In the genomic region with DNA sequence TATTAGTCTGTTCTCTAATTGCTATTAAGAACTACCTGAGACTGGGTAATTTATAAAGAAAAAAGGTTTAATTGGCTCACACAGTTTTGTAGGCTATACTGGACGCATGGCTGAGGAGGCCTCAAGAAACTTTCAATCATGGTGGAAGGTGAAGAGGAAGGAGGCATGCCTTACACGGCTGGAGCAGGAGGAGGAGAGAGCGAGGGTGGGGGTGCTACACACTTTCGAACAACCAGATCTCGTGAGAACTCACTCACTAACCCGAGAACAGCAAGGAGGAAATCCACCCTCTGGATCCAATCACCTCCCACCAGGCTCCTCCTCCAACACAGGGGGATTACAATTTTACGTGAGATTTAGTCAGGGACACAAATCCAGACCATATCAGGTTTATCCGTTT, we compare ENCODE assay signal across 20 cellular contexts.
"Had no signal": no experiment of that assay in that cellular context is flagged by ENCODE, and none has a peak within 500 bp of the region (broad histone marks: within the 10 kb centered on the region; RNA-seq: fewer than 3 reads in every experiment).

No MANE protein-coding gene starts in this region.

- H3K27ac ChIP-seq: dorsolateral prefrontal cortex, prostate gland, right atrium auricular region, sigmoid colon, stomach, thyroid gland, vagina had no signal

- H3K9me3 ChIP-seq: prostate gland, right atrium auricular region, sigmoid colon, stomach, thyroid gland, vagina had no signal

- DNase-seq: dorsolateral prefrontal cortex; effector CD4-positive, alpha-beta T cell; hypothalamus; natural killer cell; nucleus accumbens; sigmoid colon; stimulated activated CD4-positive, alpha-beta T cell treated with anti-CD3 and anti-CD28 coated beads, Interleukin-2, amount 100 ng/mL, for 24 hours; stimulated activated CD4-positive, alpha-beta T cell treated with anti-CD3 and anti-CD28 coated beads, Interleukin-4, amount 100 ng/mL, for 24 hours; stimulated activated naive CD4-positive, alpha-beta T cell treated with Interleukin-2 at 50 U/mL for 16 hours; stomach; thyroid gland; trophoblast cell had no signal

- H3K27me3 ChIP-seq: dorsolateral prefrontal cortex, right atrium auricular region, sigmoid colon, stomach, thyroid gland, vagina had no signal

- H3K4me1 ChIP-seq: prostate gland, right atrium auricular region, sigmoid colon, stomach, thyroid gland, vagina had no signal

- FAIRE-seq: frontal cortex, keratinocyte had no signal

- H3K36me3 ChIP-seq: prostate gland, right atrium auricular region, sigmoid colon, stomach, thyroid gland, vagina had no signal

- H3K4me3 ChIP-seq: dorsolateral prefrontal cortex, lung, prostate gland, right atrium auricular region, sigmoid colon, stomach, thyroid gland, vagina had no signal

- ATAC-seq: left lobe of liver; natural killer cell; stimulated activated effector memory CD8-positive, alpha-beta T cell treated with anti-CD3 and anti-CD28 coated beads, Interleukin-12 subunit alpha, Interleukin-12 subunit beta, amount 100 ng/mL, for 72 hours had no signal
